In the genomic region with DNA sequence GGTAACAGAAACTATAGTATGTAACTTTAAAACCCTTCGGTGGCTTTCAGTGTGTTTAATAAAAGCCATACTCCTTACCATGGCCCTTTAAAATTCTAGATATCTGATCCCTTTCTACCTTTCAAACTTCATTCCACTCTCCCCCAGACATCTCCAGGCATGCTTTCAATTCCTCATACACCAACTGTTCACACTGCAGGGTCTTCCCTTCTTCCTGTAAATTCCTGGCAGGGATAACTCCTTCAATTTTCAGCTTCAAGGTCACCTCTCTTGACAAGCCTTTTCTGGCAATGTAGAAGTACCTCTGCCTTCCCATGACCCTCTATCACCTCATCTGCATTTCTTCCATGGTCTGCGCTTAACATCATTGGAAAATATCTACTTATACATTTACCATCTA, we compare ENCODE assay signal across 18 cellular contexts.
DNase-seq lines count a peak whose midpoint lies in the region; ATAC-seq and TF ChIP-seq lines count a peak whose summit lies in the region.
"Had no signal": no experiment of that assay in that cellular context is flagged by ENCODE, and none has a peak within 500 bp of the region (broad histone marks: within the 10 kb centered on the region; RNA-seq: fewer than 3 reads in every experiment).

No MANE protein-coding gene starts in this region.

- H3K27ac Mint-ChIP-seq in nephron = peak overlapping the region; percentile 19 to 69 (median 40)
- no peak overlapping the region for H3K27ac Mint-ChIP-seq in activated T-cell treated with anti-CD3 and anti-CD28 coated beads, Interleukin-2, amount 50 U/mL, for 72 hours
- H3K27ac Mint-ChIP-seq: CD8-positive, alpha-beta T cell; HFFc6 had no signal

- H3K27me3 Mint-ChIP-seq in nephron (ENCODE audit: low read depth) = no peaks in the 10 kb centered on the region
- H3K27me3 Mint-ChIP-seq in activated T-cell treated with anti-CD3 and anti-CD28 coated beads, Interleukin-2, amount 50 U/mL, for 72 hours (ENCODE audit: low read depth) = no peaks in the 10 kb centered on the region

- no peaks in the 10 kb centered on the region for H3K9me3 Mint-ChIP-seq in nephron
- H3K9me3 Mint-ChIP-seq in activated T-cell treated with anti-CD3 and anti-CD28 coated beads, Interleukin-2, amount 50 U/mL, for 72 hours = peaks cover 1 to 3% of the 10 kb centered on the region in 2 donors
- H3K9me3 Mint-ChIP-seq: CD8-positive, alpha-beta T cell; HFFc6 had no signal

- TF ChIP-seq CTCF in nephron (IDR thresholded peaks at IDR 0.05; ENCODE audit: unreplicated experiment in 3 of 3) = no peak

- peaks cover 27% of the 10 kb centered on the region for H3K4me1 Mint-ChIP-seq in nephron
- no peaks in the 10 kb centered on the region for H3K4me1 Mint-ChIP-seq in activated T-cell treated with anti-CD3 and anti-CD28 coated beads, Interleukin-2, amount 50 U/mL, for 72 hours (ENCODE audit: low read depth)

- H3K4me3 Mint-ChIP-seq in nephron = no peak overlapping the region
- no peak overlapping the region for H3K4me3 Mint-ChIP-seq in activated T-cell treated with anti-CD3 and anti-CD28 coated beads, Interleukin-2, amount 50 U/mL, for 72 hours
- H3K4me3 Mint-ChIP-seq: CD14-positive monocyte; CD8-positive, alpha-beta T cell; HFFc6 had no signal

- no peak for ATAC-seq in HG03571 (IDR thresholded peaks at IDR 0.05; ENCODE audit: unreplicated experiment)
- no peak for ATAC-seq in activated T-cell treated with anti-CD3 and anti-CD28 coated beads, Interleukin-2, amount 50 U/mL, for 72 hours (replicated peaks in 1 of 2)
- no peak for ATAC-seq in HG03139 (IDR thresholded peaks at IDR 0.05; ENCODE audit: unreplicated experiment)
- ATAC-seq: CD8-positive, alpha-beta T cell had no signal

- DNase-seq in NCI-H2171 treated with DMSO at 0.1 percent for 48 hours (lab: John Stamatoyannopoulos, UW) = peak; percentile 17
- no peak for DNase-seq in NCI-H2171 (lab: John Stamatoyannopoulos, UW)
- DNase-seq in cerebellum (ENCODE audit: low spot score) = peak; percentile 55
- DNase-seq in NCI-H2029 treated with DMSO at 0.1 percent for 48 hours (lab: John Stamatoyannopoulos, UW) = no peak
- DNase-seq in activated T-cell treated with anti-CD3 and anti-CD28 coated beads, Interleukin-2, amount 50 U/mL, for 72 hours = no peak
- DNase-seq: CD8-positive, alpha-beta T cell; COR-L47; DMS153; DMS79 treated with DMSO at 0.1 percent for 48 hours; EL; GDM1; GOT3; HCEC 1CT; HFFc6 had no signal

- H3K36me3 Mint-ChIP-seq in nephron (ENCODE audit: low read depth) = peaks cover 34% of the 10 kb centered on the region
- no peaks in the 10 kb centered on the region for H3K36me3 Mint-ChIP-seq in activated T-cell treated with anti-CD3 and anti-CD28 coated beads, Interleukin-2, amount 50 U/mL, for 72 hours (ENCODE audit: insufficient read depth in 2 of 2)
- H3K36me3 Mint-ChIP-seq: CD8-positive, alpha-beta T cell had no signal

Comparison
In these comparisons a context has a peak if more than half of its experiments do, and no peak if none do; other contexts are left out.
1. DNase-seq: peak in NCI-H2171 treated with DMSO at 0.1 percent for 48 hours (single experiment) and cerebellum (single experiment); none in NCI-H2171 (single experiment), NCI-H2029 treated with DMSO at 0.1 percent for 48 hours (single experiment) and activated T-cell treated with anti-CD3 and anti-CD28 coated beads, Interleukin-2, amount 50 U/mL, for 72 hours (0 of 2).